ENCODE assay signal across 28 cellular contexts in the genomic region with DNA sequence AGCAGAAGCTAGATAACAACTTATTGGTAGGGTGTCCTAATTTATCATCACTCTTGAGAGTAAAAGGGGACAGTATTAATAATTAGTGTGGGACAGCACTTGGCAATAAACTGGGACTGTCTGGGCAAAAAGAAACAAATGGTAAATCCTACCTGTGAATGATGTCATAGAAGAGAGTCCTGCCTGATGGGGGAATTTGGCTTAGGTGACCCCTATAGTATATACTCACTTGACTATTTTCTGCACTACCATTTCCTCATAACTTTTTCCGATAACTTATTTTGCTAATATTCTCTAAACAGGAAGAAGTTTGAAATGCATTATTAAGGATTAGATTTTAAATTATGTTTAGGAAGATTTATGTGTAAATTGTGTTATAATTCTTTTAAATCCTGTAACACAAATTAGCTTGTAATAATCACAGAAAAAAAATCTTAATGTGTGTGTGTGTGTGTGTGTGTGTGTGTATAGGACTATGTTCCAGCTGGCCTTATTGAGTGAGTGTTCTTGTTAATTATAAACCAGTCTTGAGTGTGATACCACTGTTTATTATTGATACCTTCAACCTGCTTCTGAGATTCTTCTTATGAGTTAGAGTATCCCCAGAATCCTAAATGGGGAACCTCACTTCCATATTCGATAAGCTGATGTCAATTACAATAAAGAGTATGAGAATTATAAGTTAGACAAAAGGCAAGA.
DNase-seq lines count a peak whose midpoint lies in the region; ATAC-seq, FAIRE-seq and TF ChIP-seq lines count a peak whose summit lies in the region.
"Had no signal": no experiment of that assay in that cellular context is flagged by ENCODE, and none has a peak within 500 bp of the region (broad histone marks: within the 10 kb centered on the region; RNA-seq: fewer than 3 reads in every experiment).

No MANE protein-coding gene starts in this region.

- dilution Hi-C loops in endothelial cell of umbilical vein (cut with MboI; ENCODE audit: extremely low pct_ligation_motif_present, low sequenced_read_pairs): no loop called here

- CTCF ChIA-PET in Panc1 (lab: Charles Lee) (no interaction called here), endothelial cell of umbilical vein (lab: Charles Lee) (interaction anchor here (1.2 kb wide), 1 partner anchor 44 kb away, joined by 3 read pairs; no protein-coding TSS in a partner anchor)

- POLR2A ChIA-PET in Panc1 (lab: Charles Lee) (no interaction called here), endothelial cell of umbilical vein (lab: Charles Lee) (no interaction called here)

- H3K4me1 ChIP-seq in Panc1 (ENCODE audit: control insufficient read depth, insufficient read depth, low read length) (peaks cover 1% of the 10 kb centered on the region; the same call in 1 of the 2 replicates), endothelial cell of umbilical vein (ENCODE audit: control insufficient read depth, extremely low read depth, insufficient read depth, low read length) (no peaks in the 10 kb centered on the region), MM.1S (ENCODE audit: low read length) (peaks cover 9% of the 10 kb centered on the region; the same call in 1 of the 2 replicates)
- H3K4me1 ChIP-seq: BE2C, HAP-1, Peyer's patch had no signal

- H2AFZ ChIP-seq in endothelial cell of umbilical vein (ENCODE audit: low read depth, low read length) (no peak overlapping the region), MM.1S (ENCODE audit: low read length) (no peak overlapping the region)

- TF ChIP-seq POLR2A in endothelial cell of umbilical vein (IDR thresholded peaks at IDR 0.05; ENCODE audit: low read depth, low read length): no peak

- H4K20me1 ChIP-seq in endothelial cell of umbilical vein (replicated peaks; ENCODE audit: control insufficient read depth, extremely low read depth, insufficient read depth, low read length) (no peaks in the 10 kb centered on the region), MM.1S (ENCODE audit: insufficient read depth, low read length) (no peaks in the 10 kb centered on the region)

- in situ Hi-C loops in Panc1 (cut with HindIII; ENCODE audit: low pct_unique_long_range_greater_than_20kb, low sequenced_read_pairs): no loop called here

- H3K4me3 ChIP-seq in Panc1 (ENCODE audit: low read depth in 2 of 2, low read length in 2 of 2) (no peak overlapping the region), endothelial cell of umbilical vein (replicated peaks in 1 of 3; ENCODE audit: insufficient read depth in 1 of 3, low read depth in 1 of 3, low read length in 3 of 3) (no peak overlapping the region), MM.1S (ENCODE audit: low read length) (no peak overlapping the region)
- H3K4me3 ChIP-seq: HAP-1, Peyer's patch, SK-N-MC had no signal

- H3K9me1 ChIP-seq in endothelial cell of umbilical vein (replicated peaks; ENCODE audit: control insufficient read depth, extremely low read depth, insufficient read depth, low read length): no peaks in the 10 kb centered on the region

- FAIRE-seq in endothelial cell of umbilical vein (lab: Jason Lieb, UNC): peak; percentile 33

- no peak overlapping the region for H3K4me2 ChIP-seq in endothelial cell of umbilical vein (ENCODE audit: insufficient read depth, low read length)
- no peak overlapping the region for H3K4me2 ChIP-seq in MM.1S (ENCODE audit: low read depth, low read length)
- H3K4me2 ChIP-seq: KMS-11 had no signal

- H3K9me3 ChIP-seq in Panc1 (ENCODE audit: control insufficient read depth, insufficient read depth, low read depth, low read length) (no peaks in the 10 kb centered on the region), endothelial cell of umbilical vein (replicated peaks; ENCODE audit: control insufficient read depth, insufficient read depth, low read length) (no peaks in the 10 kb centered on the region), MM.1S (replicated peaks; ENCODE audit: insufficient read depth, low read length) (no peaks in the 10 kb centered on the region)
- H3K9me3 ChIP-seq: BE2C, HAP-1, Peyer's patch had no signal

- H3K79me2 ChIP-seq in endothelial cell of umbilical vein (ENCODE audit: control insufficient read depth, insufficient read depth, low read length): no peaks in the 10 kb centered on the region
- no peaks in the 10 kb centered on the region for H3K79me2 ChIP-seq in MM.1S (ENCODE audit: low read length)

- TF ChIP-seq CTCF in Panc1 (IDR thresholded peaks at IDR 0.05) (no peak), endothelial cell of umbilical vein (IDR thresholded peaks at IDR 0.05; ENCODE audit: extremely low read depth in 1 of 2, insufficient read depth in 1 of 2, low read depth in 1 of 2, low read length in 2 of 2) (no peak), MM.1S (IDR thresholded peaks at IDR 0.05; ENCODE audit: low read length) (no peak)

- BruUV-seq in Panc1 (replicated peaks; lab: Mats Ljungman, UMichigan): no TSS peak
- BruUV-seq in endothelial cell of umbilical vein (replicated peaks; lab: Mats Ljungman, UMichigan): no TSS peak

- H3K27ac ChIP-seq in Panc1 (ENCODE audit: low read length) (peak overlapping the region; percentile 58; the same call in 1 of the 2 replicates), endothelial cell of umbilical vein (ENCODE audit: insufficient read depth, low read depth, low read length) (no peak overlapping the region), MM.1S (ENCODE audit: low read length) (no peak overlapping the region)
- H3K27ac ChIP-seq: KMS-11, Peyer's patch, SK-N-MC had no signal

- ATAC-seq in Panc1: no peak
- ATAC-seq in GM19324 (IDR thresholded peaks at IDR 0.05; ENCODE audit: low FRiP score, unreplicated experiment): no peak

- no peak overlapping the region for H3K9ac ChIP-seq in endothelial cell of umbilical vein (replicated peaks; ENCODE audit: extremely low read depth, insufficient read depth, low read length)
- H3K9ac ChIP-seq in MM.1S (ENCODE audit: low read length): no peak overlapping the region
- H3K9ac ChIP-seq: KMS-11 had no signal

- H3F3A ChIP-seq in MM.1S (ENCODE audit: insufficient read depth, low read length): no peaks in the 10 kb centered on the region

- intact Hi-C loops in Panc1 (cut with micrococcal nuclease; ENCODE audit: unreplicated experiment) (no loop called here), endothelial cell of umbilical vein (cut with micrococcal nuclease) (no loop called here)

- DNase-seq in DMS53 (lab: John Stamatoyannopoulos, UW) (peak; percentile 78), Panc1 (ENCODE audit: low read depth, low spot score) (no peak), endothelial cell of umbilical vein (ENCODE audit: low read depth, low spot score) (no peak), renal cortical epithelial cell (ENCODE audit: low read depth) (peak; percentile 71), MM.1S (no peak), NCI-H2029 treated with DMSO at 0.1 percent for 48 hours (lab: John Stamatoyannopoulos, UW) (no peak)
- DNase-seq: 8988T; ACHN; BE2C; CD8-positive, alpha-beta memory T cell; DMS 273 treated with DMSO at 0.1 percent for 48 hours; GOT3; HFFc6; IMR-90; NCI-H1048; NCI-H1417 treated with DMSO at 0.1 percent for 48 hours; NCI-H1694 treated with DMSO at 0.1 percent for 48 hours; NCI-H2081 treated with DMSO at 0.1 percent for 48 hours; NCI-H2171; NCI-H226; NCI-H510A; NCI-H69; Peyer's patch; SIG-M5 had no signal

- H3K27me3 ChIP-seq in Panc1 (ENCODE audit: control insufficient read depth, insufficient read depth, low read length): no peaks in the 10 kb centered on the region
- H3K27me3 ChIP-seq in endothelial cell of umbilical vein (ENCODE audit: control insufficient read depth in 2 of 2, insufficient read depth in 2 of 2, low read length in 2 of 2): no peaks in the 10 kb centered on the region
- H3K27me3 ChIP-seq in MM.1S (replicated peaks; ENCODE audit: insufficient read depth, low read length): no peaks in the 10 kb centered on the region
- H3K27me3 ChIP-seq: BE2C, Peyer's patch had no signal

- H3K36me3 ChIP-seq in Panc1 (ENCODE audit: control insufficient read depth, insufficient read depth, low read length): no peaks in the 10 kb centered on the region
- H3K36me3 ChIP-seq in endothelial cell of umbilical vein (ENCODE audit: control insufficient read depth in 2 of 2, extremely low read depth in 1 of 2, insufficient read depth in 2 of 2, low read length in 2 of 2): no peaks in the 10 kb centered on the region
- no peaks in the 10 kb centered on the region for H3K36me3 ChIP-seq in MM.1S (replicated peaks; ENCODE audit: insufficient read depth, low read length)
- H3K36me3 ChIP-seq: BE2C, HAP-1, Peyer's patch had no signal

- H3K9me2 ChIP-seq in MM.1S (replicated peaks; ENCODE audit: insufficient read depth, low read length): no peaks in the 10 kb centered on the region

TF ChIP-seq in endothelial cell of umbilical vein, 7 proteins besides CTCF, POLR2A, EP300 and RAD21:
- TF ChIP-seq EZH2 (IDR thresholded peaks at IDR 0.05; ENCODE audit: borderline replicate concordance, low read depth, low read length, severe bottlenecking): no peak
- TF ChIP-seq GATA2 (IDR thresholded peaks at IDR 0.05; ENCODE audit: insufficient read depth, insufficient read length, low read depth, low read length): no peak
- TF ChIP-seq FOS (IDR thresholded peaks at IDR 0.05; ENCODE audit: borderline replicate concordance, insufficient read depth, low read length): no peak
- no peak for TF ChIP-seq POLR2AphosphoS5 (IDR thresholded peaks at IDR 0.05; ENCODE audit: insufficient read depth, low read depth, low read length)
- TF ChIP-seq JUN (IDR thresholded peaks at IDR 0.05; ENCODE audit: borderline replicate concordance, insufficient read depth, insufficient read length, low read depth): no peak
- TF ChIP-seq MYC (IDR thresholded peaks at IDR 0.05; ENCODE audit: low read depth, low read length): no peak
- TF ChIP-seq MAX (IDR thresholded peaks at IDR 0.05; ENCODE audit: insufficient read depth, insufficient read length): no peak

Comparison
In these comparisons a context has a peak if more than half of its experiments do, and no peak if none do; other contexts are left out.
1. DNase-seq: peak in DMS53 (single experiment) and renal cortical epithelial cell (single experiment); none in Panc1 (single experiment), endothelial cell of umbilical vein (single experiment), MM.1S (single experiment) and NCI-H2029 treated with DMSO at 0.1 percent for 48 hours (single experiment).